ENCODE assay signal across 5 cellular contexts in genomic region chr6:73268896-73269295, GRCh38. TPM values are rescaled to one million over a fixed set of nuclear protein-coding genes. Genes with fewer than 3 reads are reported as not detected.
"Had no signal": no experiment of that assay in that cellular context is flagged by ENCODE, and none has a peak within 500 bp of the region (broad histone marks: within the 10 kb centered on the region; RNA-seq: fewer than 3 reads in every experiment).

No MANE protein-coding gene starts in this region.

RNA-seq across cellular contexts. Expression of gene KHDC1L, which starts 43.6 kb away (rescaled TPM):
- total RNA-seq: GM23248, GM23338, H1, H4, H9 had no signal
- polyA plus RNA-seq: GM23248, GM23338 had no signal
